1 cellular context compared by ENCODE assay signal in genomic region chr16:68749424-68749823, GRCh38.
TF ChIP-seq lines count a peak whose summit lies in the region.

No MANE protein-coding gene starts in this region.

TF ChIP-seq in HepG2, 621 proteins besides CTCF, POLR2A, EP300 and RAD21 (continued from another document and continues in another):
- TF ChIP-seq THAP9 (CRISPR knock-in tag; IDR thresholded peaks at IDR 0.05; ENCODE audit: borderline replicate concordance) (no peak), ZNF841 (CRISPR knock-in tag; IDR thresholded peaks at IDR 0.05; ENCODE audit: borderline replicate concordance) (no peak), SCMH1 (CRISPR knock-in tag; IDR thresholded peaks at IDR 0.05; ENCODE audit: borderline replicate concordance) (no peak), SNAPC2 (CRISPR knock-in tag; IDR thresholded peaks at IDR 0.05) (0 out of 2 replicates have a peak, but pooled peaks have one; percentile 73), MXD4 (CRISPR knock-in tag; IDR thresholded peaks at IDR 0.05) (0 out of 2 replicates have a peak, but pooled peaks have one; percentile 41), SNAPC5 (CRISPR knock-in tag; IDR thresholded peaks at IDR 0.05; ENCODE audit: borderline replicate concordance) (no peak), GATAD2A (CRISPR knock-in tag; IDR thresholded peaks at IDR 0.05) (peak; percentile 90), ATF3 (CRISPR knock-in tag; IDR thresholded peaks at IDR 0.05) (no peak), ZNF644 (CRISPR knock-in tag; IDR thresholded peaks at IDR 0.05; ENCODE audit: low read depth) (peak; percentile 57; the same call in 1 of the 2 replicates), ZBTB14 (CRISPR knock-in tag; IDR thresholded peaks at IDR 0.05) (no peak), YEATS4 (CRISPR knock-in tag; IDR thresholded peaks at IDR 0.05; ENCODE audit: borderline replicate concordance) (no peak), ZNF761 (CRISPR knock-in tag; conservative IDR thresholded peaks at IDR 0.05) (no peak), ZNF205 (CRISPR knock-in tag; IDR thresholded peaks at IDR 0.05) (no peak; the same call in 1 of the 2 replicates), ZNF484 (CRISPR knock-in tag; IDR thresholded peaks at IDR 0.05; ENCODE audit: borderline replicate concordance, low read depth) (no peak), SRY (CRISPR knock-in tag; IDR thresholded peaks at IDR 0.05) (no peak), MZF1 (CRISPR knock-in tag; IDR thresholded peaks at IDR 0.05; ENCODE audit: borderline replicate concordance) (no peak), NFKB2 (CRISPR knock-in tag; IDR thresholded peaks at IDR 0.05; ENCODE audit: borderline replicate concordance) (no peak; the same call in 1 of the 2 replicates), FOXM1 (CRISPR knock-in tag; IDR thresholded peaks at IDR 0.05) (no peak), KLF16 (CRISPR knock-in tag; IDR thresholded peaks at IDR 0.05) (no peak; a peak in 1 of 4 replicates), HNRNPL (IDR thresholded peaks at IDR 0.05; ENCODE audit: low read depth, low read length) (no peak), ATF7-NPFF (CRISPR knock-in tag; IDR thresholded peaks at IDR 0.05; ENCODE audit: low read depth) (no peak), HHEX (CRISPR knock-in tag; IDR thresholded peaks at IDR 0.05) (peak; percentile 85), MAX (IDR thresholded peaks at IDR 0.05) (no peak), ZNF713 (CRISPR knock-in tag; IDR thresholded peaks at IDR 0.05) (no peak), FIP1L1 (IDR thresholded peaks at IDR 0.05; ENCODE audit: borderline replicate concordance, insufficient read depth, low read depth, low read length) (no peak), THYN1 (CRISPR knock-in tag; IDR thresholded peaks at IDR 0.05; ENCODE audit: borderline replicate concordance, low read depth) (no peak), ZNF788 (CRISPR knock-in tag; IDR thresholded peaks at IDR 0.05; ENCODE audit: borderline replicate concordance) (peak; percentile 74; the same call in 1 of the 2 replicates), ESRRA (CRISPR knock-in tag; IDR thresholded peaks at IDR 0.05; ENCODE audit: low read depth) (0 out of 2 replicates have a peak, but pooled peaks have one; percentile 32)
- TF ChIP-seq, protein P1, sequence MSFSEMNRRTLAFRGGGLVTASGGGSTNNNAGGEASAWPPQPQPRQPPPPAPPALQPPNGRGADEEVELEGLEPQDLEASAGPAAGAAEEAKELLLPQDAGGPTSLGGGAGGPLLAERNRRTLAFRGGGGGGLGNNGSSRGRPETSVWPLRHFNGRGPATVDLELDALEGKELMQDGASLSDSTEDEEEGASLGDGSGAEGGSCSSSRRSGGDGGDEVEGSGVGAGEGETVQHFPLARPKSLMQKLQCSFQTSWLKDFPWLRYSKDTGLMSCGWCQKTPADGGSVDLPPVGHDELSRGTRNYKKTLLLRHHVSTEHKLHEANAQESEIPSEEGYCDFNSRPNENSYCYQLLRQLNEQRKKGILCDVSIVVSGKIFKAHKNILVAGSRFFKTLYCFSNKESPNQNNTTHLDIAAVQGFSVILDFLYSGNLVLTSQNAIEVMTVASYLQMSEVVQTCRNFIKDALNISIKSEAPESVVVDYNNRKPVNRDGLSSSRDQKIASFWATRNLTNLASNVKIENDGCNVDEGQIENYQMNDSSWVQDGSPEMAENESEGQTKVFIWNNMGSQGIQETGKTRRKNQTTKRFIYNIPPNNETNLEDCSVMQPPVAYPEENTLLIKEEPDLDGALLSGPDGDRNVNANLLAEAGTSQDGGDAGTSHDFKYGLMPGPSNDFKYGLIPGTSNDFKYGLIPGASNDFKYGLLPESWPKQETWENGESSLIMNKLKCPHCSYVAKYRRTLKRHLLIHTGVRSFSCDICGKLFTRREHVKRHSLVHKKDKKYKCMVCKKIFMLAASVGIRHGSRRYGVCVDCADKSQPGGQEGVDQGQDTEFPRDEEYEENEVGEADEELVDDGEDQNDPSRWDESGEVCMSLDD (CRISPR knock-in tag; IDR thresholded peaks at IDR 0.05; ENCODE audit: borderline replicate concordance): no peak
- TF ChIP-seq, protein P2, sequence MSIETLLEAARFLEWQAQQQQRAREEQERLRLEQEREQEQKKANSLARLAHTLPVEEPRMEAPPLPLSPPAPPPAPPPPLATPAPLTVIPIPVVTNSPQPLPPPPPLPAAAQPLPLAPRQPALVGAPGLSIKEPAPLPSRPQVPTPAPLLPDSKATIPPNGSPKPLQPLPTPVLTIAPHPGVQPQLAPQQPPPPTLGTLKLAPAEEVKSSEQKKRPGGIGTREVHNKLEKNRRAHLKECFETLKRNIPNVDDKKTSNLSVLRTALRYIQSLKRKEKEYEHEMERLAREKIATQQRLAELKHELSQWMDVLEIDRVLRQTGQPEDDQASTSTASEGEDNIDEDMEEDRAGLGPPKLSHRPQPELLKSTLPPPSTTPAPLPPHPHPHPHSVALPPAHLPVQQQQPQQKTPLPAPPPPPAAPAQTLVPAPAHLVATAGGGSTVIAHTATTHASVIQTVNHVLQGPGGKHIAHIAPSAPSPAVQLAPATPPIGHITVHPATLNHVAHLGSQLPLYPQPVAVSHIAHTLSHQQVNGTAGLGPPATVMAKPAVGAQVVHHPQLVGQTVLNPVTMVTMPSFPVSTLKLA (IDR thresholded peaks at IDR 0.05): no peak
- TF ChIP-seq, protein P3, sequence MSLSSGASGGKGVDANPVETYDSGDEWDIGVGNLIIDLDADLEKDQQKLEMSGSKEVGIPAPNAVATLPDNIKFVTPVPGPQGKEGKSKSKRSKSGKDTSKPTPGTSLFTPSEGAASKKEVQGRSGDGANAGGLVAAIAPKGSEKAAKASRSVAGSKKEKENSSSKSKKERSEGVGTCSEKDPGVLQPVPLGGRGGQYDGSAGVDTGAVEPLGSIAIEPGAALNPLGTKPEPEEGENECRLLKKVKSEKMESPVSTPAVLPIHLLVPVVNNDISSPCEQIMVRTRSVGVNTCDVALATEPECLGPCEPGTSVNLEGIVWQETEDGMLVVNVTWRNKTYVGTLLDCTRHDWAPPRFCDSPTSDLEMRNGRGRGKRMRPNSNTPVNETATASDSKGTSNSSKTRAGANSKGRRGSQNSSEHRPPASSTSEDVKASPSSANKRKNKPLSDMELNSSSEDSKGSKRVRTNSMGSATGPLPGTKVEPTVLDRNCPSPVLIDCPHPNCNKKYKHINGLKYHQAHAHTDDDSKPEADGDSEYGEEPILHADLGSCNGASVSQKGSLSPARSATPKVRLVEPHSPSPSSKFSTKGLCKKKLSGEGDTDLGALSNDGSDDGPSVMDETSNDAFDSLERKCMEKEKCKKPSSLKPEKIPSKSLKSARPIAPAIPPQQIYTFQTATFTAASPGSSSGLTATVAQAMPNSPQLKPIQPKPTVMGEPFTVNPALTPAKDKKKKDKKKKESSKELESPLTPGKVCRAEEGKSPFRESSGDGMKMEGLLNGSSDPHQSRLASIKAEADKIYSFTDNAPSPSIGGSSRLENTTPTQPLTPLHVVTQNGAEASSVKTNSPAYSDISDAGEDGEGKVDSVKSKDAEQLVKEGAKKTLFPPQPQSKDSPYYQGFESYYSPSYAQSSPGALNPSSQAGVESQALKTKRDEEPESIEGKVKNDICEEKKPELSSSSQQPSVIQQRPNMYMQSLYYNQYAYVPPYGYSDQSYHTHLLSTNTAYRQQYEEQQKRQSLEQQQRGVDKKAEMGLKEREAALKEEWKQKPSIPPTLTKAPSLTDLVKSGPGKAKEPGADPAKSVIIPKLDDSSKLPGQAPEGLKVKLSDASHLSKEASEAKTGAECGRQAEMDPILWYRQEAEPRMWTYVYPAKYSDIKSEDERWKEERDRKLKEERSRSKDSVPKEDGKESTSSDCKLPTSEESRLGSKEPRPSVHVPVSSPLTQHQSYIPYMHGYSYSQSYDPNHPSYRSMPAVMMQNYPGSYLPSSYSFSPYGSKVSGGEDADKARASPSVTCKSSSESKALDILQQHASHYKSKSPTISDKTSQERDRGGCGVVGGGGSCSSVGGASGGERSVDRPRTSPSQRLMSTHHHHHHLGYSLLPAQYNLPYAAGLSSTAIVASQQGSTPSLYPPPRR (CRISPR knock-in tag; IDR thresholded peaks at IDR 0.05; ENCODE audit: borderline replicate concordance): peak; percentile 87; the same call in 1 of the 2 replicates
- TF ChIP-seq, protein P4, sequence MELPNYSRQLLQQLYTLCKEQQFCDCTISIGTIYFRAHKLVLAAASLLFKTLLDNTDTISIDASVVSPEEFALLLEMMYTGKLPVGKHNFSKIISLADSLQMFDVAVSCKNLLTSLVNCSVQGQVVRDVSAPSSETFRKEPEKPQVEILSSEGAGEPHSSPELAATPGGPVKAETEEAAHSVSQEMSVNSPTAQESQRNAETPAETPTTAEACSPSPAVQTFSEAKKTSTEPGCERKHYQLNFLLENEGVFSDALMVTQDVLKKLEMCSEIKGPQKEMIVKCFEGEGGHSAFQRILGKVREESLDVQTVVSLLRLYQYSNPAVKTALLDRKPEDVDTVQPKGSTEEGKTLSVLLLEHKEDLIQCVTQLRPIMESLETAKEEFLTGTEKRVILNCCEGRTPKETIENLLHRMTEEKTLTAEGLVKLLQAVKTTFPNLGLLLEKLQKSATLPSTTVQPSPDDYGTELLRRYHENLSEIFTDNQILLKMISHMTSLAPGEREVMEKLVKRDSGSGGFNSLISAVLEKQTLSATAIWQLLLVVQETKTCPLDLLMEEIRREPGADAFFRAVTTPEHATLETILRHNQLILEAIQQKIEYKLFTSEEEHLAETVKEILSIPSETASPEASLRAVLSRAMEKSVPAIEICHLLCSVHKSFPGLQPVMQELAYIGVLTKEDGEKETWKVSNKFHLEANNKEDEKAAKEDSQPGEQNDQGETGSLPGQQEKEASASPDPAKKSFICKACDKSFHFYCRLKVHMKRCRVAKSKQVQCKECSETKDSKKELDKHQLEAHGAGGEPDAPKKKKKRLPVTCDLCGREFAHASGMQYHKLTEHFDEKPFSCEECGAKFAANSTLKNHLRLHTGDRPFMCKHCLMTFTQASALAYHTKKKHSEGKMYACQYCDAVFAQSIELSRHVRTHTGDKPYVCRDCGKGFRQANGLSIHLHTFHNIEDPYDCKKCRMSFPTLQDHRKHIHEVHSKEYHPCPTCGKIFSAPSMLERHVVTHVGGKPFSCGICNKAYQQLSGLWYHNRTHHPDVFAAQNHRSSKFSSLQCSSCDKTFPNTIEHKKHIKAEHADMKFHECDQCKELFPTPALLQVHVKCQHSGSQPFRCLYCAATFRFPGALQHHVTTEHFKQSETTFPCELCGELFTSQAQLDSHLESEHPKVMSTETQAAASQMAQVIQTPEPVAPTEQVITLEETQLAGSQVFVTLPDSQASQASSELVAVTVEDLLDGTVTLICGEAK (IDR thresholded peaks at IDR 0.05): no peak
- TF ChIP-seq, protein P4 (CRISPR knock-in tag; IDR thresholded peaks at IDR 0.05): peak; percentile 36; the same call in 1 of the 2 replicates
